In the genomic region with DNA sequence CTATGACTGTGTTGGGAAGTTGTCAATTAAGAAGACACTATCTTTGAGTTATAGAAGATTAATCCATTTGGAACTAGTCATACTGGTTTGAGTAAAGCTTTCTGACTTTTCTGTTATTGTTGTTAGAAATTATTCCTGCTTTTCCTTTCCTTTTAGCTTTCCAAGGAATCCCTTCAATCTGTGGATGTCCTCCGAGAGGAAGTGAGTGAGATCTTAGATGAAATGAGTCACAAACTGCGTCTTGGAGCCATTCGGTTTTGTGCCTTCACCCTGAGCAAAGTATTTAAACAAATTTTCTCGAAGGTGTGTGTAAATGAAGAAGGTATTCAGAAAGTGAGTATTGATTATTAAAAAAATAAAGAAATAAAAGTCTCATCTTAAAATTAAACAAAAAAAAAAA, we compare ENCODE assay signal across 8 cellular contexts.
"Had no signal": no experiment of that assay in that cellular context is flagged by ENCODE, and none has a peak within 500 bp of the region (broad histone marks: within the 10 kb centered on the region; RNA-seq: fewer than 3 reads in every experiment).

No MANE protein-coding gene starts in this region.

- H3K27ac Mint-ChIP-seq: IgD-negative memory B cell had no signal

- H3K27ac ChIP-seq: HL-60 had no signal

- H3K4me1 Mint-ChIP-seq: IgD-negative memory B cell had no signal

- H3K27me3 Mint-ChIP-seq: IgD-negative memory B cell had no signal

- FAIRE-seq: HepG2, HTR-8/SVneo, K562 had no signal

- ATAC-seq: HepG2, K562 had no signal

- DNase-seq: IMR-90, KBM-7, KG1 had no signal

- H3K4me3 ChIP-seq: K562 had no signal
